19 cellular contexts compared by ENCODE assay signal in genomic region chr4:115355329-115355728, GRCh38.
"Had no signal": no experiment of that assay in that cellular context is flagged by ENCODE, and none has a peak within 500 bp of the region (broad histone marks: within the 10 kb centered on the region; RNA-seq: fewer than 3 reads in every experiment).

No MANE protein-coding gene starts in this region.

- H3K27ac ChIP-seq: colonic mucosa, dorsolateral prefrontal cortex, esophagus muscularis mucosa, foreskin keratinocyte, gastroesophageal sphincter, heart right ventricle, left lung, lower lobe of right lung had no signal

- H3K27me3 ChIP-seq: colonic mucosa, dorsolateral prefrontal cortex, esophagus muscularis mucosa, foreskin keratinocyte, gastroesophageal sphincter, heart right ventricle, left lung had no signal

- DNase-seq: colonic mucosa; dermis blood vessel endothelial cell; dorsolateral prefrontal cortex; effector CD4-positive, alpha-beta T cell; effector memory CD4-positive, alpha-beta T cell; foreskin keratinocyte; glutamatergic neuron; head of caudate nucleus; heart right ventricle; hippocampal formation; left cardiac atrium; left lung; left ventricle myocardium superior; lower lobe of right lung; mesenchymal stem cell; mucosa of descending colon had no signal

- H3K4me3 ChIP-seq: colonic mucosa, dorsolateral prefrontal cortex, esophagus muscularis mucosa, gastroesophageal sphincter, heart right ventricle, left lung, lower lobe of right lung, mucosa of descending colon had no signal

- H3K27ac Mint-ChIP-seq: mesothelial cell of epicardium had no signal

- H3K9me3 ChIP-seq: colonic mucosa had no signal

- H3K36me3 ChIP-seq: colonic mucosa, esophagus muscularis mucosa, gastroesophageal sphincter, heart right ventricle, left lung, lower lobe of right lung had no signal

- H3K4me3 Mint-ChIP-seq: mesothelial cell of epicardium had no signal

- H3K4me1 ChIP-seq: colonic mucosa, esophagus muscularis mucosa, foreskin keratinocyte, gastroesophageal sphincter, heart right ventricle, left lung, lower lobe of right lung had no signal
